In the genomic region with DNA sequence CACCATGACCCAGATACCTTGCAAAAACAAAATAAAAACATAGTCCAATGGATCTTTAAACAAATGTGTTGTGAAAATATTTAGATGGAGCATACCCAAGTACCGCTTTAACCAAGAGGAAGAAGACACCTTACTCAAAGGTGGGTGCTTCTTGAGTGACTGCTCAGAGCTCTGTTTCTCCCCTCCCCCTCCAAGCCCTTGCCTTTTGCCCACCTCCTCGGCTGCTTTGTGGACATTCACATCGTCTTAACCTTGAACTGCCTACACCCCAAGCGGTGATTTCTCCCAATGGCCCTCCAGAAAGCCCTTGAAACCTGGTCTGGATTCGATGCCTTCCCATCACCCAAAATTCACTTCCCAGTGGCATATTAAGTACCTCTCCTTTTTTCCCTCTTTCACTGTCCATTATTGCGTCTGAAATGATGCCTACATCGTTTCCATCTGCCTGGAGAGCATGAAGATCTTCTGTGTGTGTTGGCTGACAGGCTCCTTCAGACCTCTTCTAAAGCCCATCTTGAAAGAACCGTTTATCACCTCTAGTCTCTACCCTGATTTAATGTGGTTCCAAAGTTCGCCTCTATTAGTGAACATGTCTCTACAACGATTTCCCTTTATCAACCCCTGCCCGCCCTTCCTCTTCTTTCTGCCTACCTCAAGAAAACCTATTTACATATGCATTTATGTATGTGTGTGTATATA, we compare ENCODE assay signal across 9 cellular contexts. TPM values are rescaled to one million over a fixed set of nuclear protein-coding genes. Genes with fewer than 3 reads are reported as not detected.
DNase-seq lines count a peak whose midpoint lies in the region; TF ChIP-seq lines count a peak whose summit lies in the region.
"Had no signal": no experiment of that assay in that cellular context is flagged by ENCODE, and none has a peak within 500 bp of the region (broad histone marks: within the 10 kb centered on the region; RNA-seq: fewer than 3 reads in every experiment).

No MANE protein-coding gene starts in this region.

- no peaks in the 10 kb centered on the region for H3K36me3 ChIP-seq in hepatocyte (replicated peaks; ENCODE audit: insufficient read depth, low read depth)
- H3K36me3 ChIP-seq in spleen = no peaks in the 10 kb centered on the region
- H3K36me3 ChIP-seq in GM23248 (ENCODE audit: low read depth) = no peaks in the 10 kb centered on the region
- H3K36me3 ChIP-seq: SJSA1 had no signal

- peak; percentile 12 for DNase-seq in NCI-H2029 treated with DMSO at 0.1 percent for 48 hours (lab: John Stamatoyannopoulos, UW)
- no peak for DNase-seq in NCI-H2029 (lab: John Stamatoyannopoulos, UW)
- no peak for DNase-seq in hepatocyte (ENCODE audit: low spot score)
- no peak for DNase-seq in spleen
- no peak for DNase-seq in SK-N-DZ (ENCODE audit: low spot score)
- no peak for DNase-seq in GM23248
- DNase-seq in stimulated activated CD4-positive, alpha-beta T cell treated with anti-CD3 and anti-CD28 coated beads, Interleukin-1b, Interleukin-23, amount 100 ng/mL, for 48 hours = no peak

- H3K9me2 ChIP-seq in hepatocyte (replicated peaks; ENCODE audit: insufficient read depth) (no peaks in the 10 kb centered on the region), GM23248 (ENCODE audit: insufficient read depth) (no peaks in the 10 kb centered on the region)

- no peaks in the 10 kb centered on the region for H3K27me3 Mint-ChIP-seq in T-helper 1 cell treated with Interleukin-12 subunit alpha and Interleukin-12 subunit beta and Interleukin-4 antibody, amounts not matched to agents 30 μg/mL and 1 μg/mL, for 36 hours (ENCODE audit: low read depth)

- H4K20me1 ChIP-seq in hepatocyte (ENCODE audit: insufficient read depth, poor library complexity, severe bottlenecking) (no peaks in the 10 kb centered on the region), GM23248 (ENCODE audit: insufficient read depth) (no peaks in the 10 kb centered on the region)

- H3K36me3 Mint-ChIP-seq in T-helper 1 cell treated with Interleukin-12 subunit alpha and Interleukin-12 subunit beta and Interleukin-4 antibody, amounts not matched to agents 30 μg/mL and 1 μg/mL, for 36 hours (ENCODE audit: low read depth) = peaks cover 33% of the 10 kb centered on the region

- H3K79me2 ChIP-seq in hepatocyte (peaks cover 6% of the 10 kb centered on the region), GM23248 (ENCODE audit: insufficient read depth) (no peaks in the 10 kb centered on the region)

- H3K4me2 ChIP-seq in hepatocyte (peak overlapping the region; percentile 90), GM23248 (ENCODE audit: unreplicated experiment) (no peak overlapping the region)

- in situ Hi-C loops in GM23248 (cut with MboI) = no loop called here

- peak overlapping the region; percentile 76 for H3K27ac Mint-ChIP-seq in T-helper 1 cell treated with Interleukin-12 subunit alpha and Interleukin-12 subunit beta and Interleukin-4 antibody, amounts not matched to agents 30 μg/mL and 1 μg/mL, for 36 hours

- H3K9me3 ChIP-seq in hepatocyte (ENCODE audit: low read depth) (no peaks in the 10 kb centered on the region), spleen (no peaks in the 10 kb centered on the region), GM23248 (ENCODE audit: low read depth) (no peaks in the 10 kb centered on the region)
- H3K9me3 ChIP-seq: SJSA1 had no signal

- peaks cover 51% of the 10 kb centered on the region for H3K4me1 Mint-ChIP-seq in T-helper 1 cell treated with Interleukin-12 subunit alpha and Interleukin-12 subunit beta and Interleukin-4 antibody, amounts not matched to agents 30 μg/mL and 1 μg/mL, for 36 hours (ENCODE audit: low read depth)

- H3K9ac ChIP-seq in GM23248 = no peak overlapping the region

- H3K4me3 Mint-ChIP-seq in T-helper 1 cell treated with Interleukin-12 subunit alpha and Interleukin-12 subunit beta and Interleukin-4 antibody, amounts not matched to agents 30 μg/mL and 1 μg/mL, for 36 hours = peak overlapping the region; percentile 97

- WGBS in hepatocyte (ENCODE audit: low lambda C conversion rate, missing lambda C conversion rate) = 56% methylated on average over 11 of the region's 11 CpGs
- 46 to 55% (median 50%) methylated on average over 11 of the region's 11 CpGs for WGBS in spleen, 5 donors
- WGBS in GM23248 (ENCODE audit: low coverage in 1 of 2, low lambda C conversion rate in 2 of 2, missing lambda C conversion rate in 2 of 2), 2 experiments = 86 to 89% methylated on average over 11 of the region's 11 CpGs

- no peaks in the 10 kb centered on the region for H3K9me3 Mint-ChIP-seq in T-helper 1 cell treated with Interleukin-12 subunit alpha and Interleukin-12 subunit beta and Interleukin-4 antibody, amounts not matched to agents 30 μg/mL and 1 μg/mL, for 36 hours

- H3K27me3 ChIP-seq in hepatocyte = peaks cover 2% of the 10 kb centered on the region
- peaks cover 0 to 20% (median 0%) of the 10 kb centered on the region in 7 donors for H3K27me3 ChIP-seq in spleen (replicated peaks in 1 of 7)
- H3K27me3 ChIP-seq in GM23248 (replicated peaks; ENCODE audit: insufficient read depth) = peaks cover 4% of the 10 kb centered on the region; the same call in 1 of the 2 replicates

- H2AFZ ChIP-seq in hepatocyte (peak overlapping the region; percentile 99), GM23248 (no peak overlapping the region)

- TF ChIP-seq CTCF in hepatocyte (IDR thresholded peaks at IDR 0.05; ENCODE audit: poor library complexity) (no peak), spleen (IDR thresholded peaks at IDR 0.05 in 8 of 11, conservative IDR thresholded peaks at IDR 0.05 in 3 of 11) (no peak)

- H3K4me1 ChIP-seq in hepatocyte (ENCODE audit: insufficient read depth) = peaks cover 11% of the 10 kb centered on the region
- peaks cover 12 to 81% (median 37%) of the 10 kb centered on the region in 6 donors for H3K4me1 ChIP-seq in spleen
- H3K4me1 ChIP-seq in GM23248 (ENCODE audit: insufficient read depth) = peaks cover 9% of the 10 kb centered on the region

- H3K4me3 ChIP-seq in hepatocyte = peak overlapping the region; percentile 85
- peak overlapping the region; percentile 49 to 75 (median 63) for H3K4me3 ChIP-seq in spleen
- no peak overlapping the region for H3K4me3 ChIP-seq in GM23248

- H3K27ac ChIP-seq in hepatocyte (peak overlapping the region; percentile 20), spleen (peak overlapping the region; percentile 49 to 90 (median 82)), GM23248 (no peak overlapping the region)
- H3K27ac ChIP-seq: SJSA1 had no signal

- peaks cover 5% of the 10 kb centered on the region; the same call in 1 of the 2 replicates for H3F3A ChIP-seq in GM23248 (ENCODE audit: insufficient read depth)

- intact Hi-C loops in spleen (cut with DNase I; ENCODE audit: low total_unique reads) = no loop called here

- no peak for TF ChIP-seq POLR2A in spleen (IDR thresholded peaks at IDR 0.05)

RNA-seq across cellular contexts. Expression of a gene that starts 1.0 kb away (rescaled TPM):
- total RNA-seq in hepatocyte (2.6 and 3.0 TPM in 2 replicates), spleen (10 to 100 TPM; 22.9 to 40.2 (median 29.5) TPM)
- polyA plus RNA-seq in hepatocyte (0.60 and 0.64 TPM in 2 replicates), spleen (1 to 10 TPM; 1.6 to 2.2 (median 2.0) TPM), GM23248 (2016; fragmentation: Nextera tagmentation; extraction: Ambion mirVana) (0.01 and 0.05 TPM in 2 replicates)
- 1.9 and 2.5 TPM in 2 replicates for polyA plus RNA-seq in SK-N-DZ (2014; cell fraction: cytosol; rRNA removed)
- polyA plus RNA-seq in SK-N-DZ (2014; cell fraction: nucleus; rRNA removed) = 1.1 and 1.6 TPM in 2 replicates
- total RNA-seq in GM23248 (2014; rRNA removed; shearing (Covaris generic)) = not detected in 2 replicates
- total RNA-seq: SJSA1 had no signal
